Comparison of ENCODE assay signal across 8 cellular contexts in genomic region chr12:51392556-51393237, GRCh38. TPM values are rescaled to one million over a fixed set of nuclear protein-coding genes. Genes with fewer than 3 reads are reported as not detected.
DNase-seq lines count a peak whose midpoint lies in the region; ATAC-seq and TF ChIP-seq lines count a peak whose summit lies in the region.

No MANE protein-coding gene starts in this region.

- peaks cover 52% of the 10 kb centered on the region for H3K4me1 Mint-ChIP-seq in WTC11

- H3K27me3 ChIP-seq in GM06990 (replicated peaks; ENCODE audit: control insufficient read depth, insufficient read depth, low read length) = no peaks in the 10 kb centered on the region
- no peaks in the 10 kb centered on the region for H3K27me3 ChIP-seq in H7 (ENCODE audit: control insufficient read depth, insufficient read depth, low read length)
- no peaks in the 10 kb centered on the region for H3K27me3 ChIP-seq in smooth muscle cell (ENCODE audit: low read depth)

- H3K27ac ChIP-seq in smooth muscle cell (ENCODE audit: low read depth) = peak overlapping the region; percentile 1

- H3K27me3 Mint-ChIP-seq in WTC11 (ENCODE audit: low read depth) = no peaks in the 10 kb centered on the region

- H3K4me3 ChIP-seq in GM06990 (replicated peaks; ENCODE audit: low read depth, low read length) (peak overlapping the region; percentile 81), H7 (ENCODE audit: insufficient read depth, low read depth, low read length) (peak overlapping the region; percentile 82), smooth muscle cell (peak overlapping the region; percentile 69)

- WGBS in smooth muscle cell (ENCODE audit: low lambda C conversion rate) = 23% methylated on average over 20 of the region's 22 CpGs

- peak overlapping the region; percentile 96 for H3K4me2 ChIP-seq in smooth muscle cell

- no peaks in the 10 kb centered on the region for H4K20me1 ChIP-seq in smooth muscle cell (ENCODE audit: low read depth)

- peaks cover 10% of the 10 kb centered on the region; the same call in 1 of the 2 replicates for H3K36me3 Mint-ChIP-seq in WTC11

- H3K27ac Mint-ChIP-seq in WTC11 = peak overlapping the region; percentile 71; the same call in 1 of the 2 replicates

- H3K4me1 ChIP-seq in smooth muscle cell (ENCODE audit: low read depth) = no peaks in the 10 kb centered on the region

- H3K9me3 ChIP-seq in smooth muscle cell (replicated peaks; ENCODE audit: low read depth) = no peaks in the 10 kb centered on the region

- no peak for TF ChIP-seq CTCF in GM06990 (IDR thresholded peaks at IDR 0.05; ENCODE audit: insufficient read depth, low read length, poor library complexity, severe bottlenecking)
- no peak for TF ChIP-seq CTCF in WTC11 (IDR thresholded peaks at IDR 0.05)
- TF ChIP-seq CTCF in smooth muscle cell (IDR thresholded peaks at IDR 0.05; ENCODE audit: borderline replicate concordance, insufficient read depth, poor library complexity, severe bottlenecking) = no peak

- H3K36me3 ChIP-seq in GM06990 (ENCODE audit: control insufficient read depth, insufficient read depth, low read length) (no peaks in the 10 kb centered on the region), H7 (replicated peaks; ENCODE audit: control insufficient read depth, insufficient read depth, low read length) (peaks cover 2% of the 10 kb centered on the region), smooth muscle cell (ENCODE audit: low read depth) (no peaks in the 10 kb centered on the region)

- no peaks in the 10 kb centered on the region for H3K79me2 ChIP-seq in smooth muscle cell (ENCODE audit: low read depth)

- H3K9me3 Mint-ChIP-seq in WTC11 = no peaks in the 10 kb centered on the region

- H3K9ac ChIP-seq in smooth muscle cell (ENCODE audit: low read depth) = no peak overlapping the region

- CTCF ChIA-PET in WTC11 (lab: Charles Lee) = interaction anchor here (0.7 to 1.5 kb wide), 4 partner anchors 41 to 269 kb away, joined by 3 to 4 read pairs (median 3); no protein-coding TSS in a partner anchor

- H3K4me3 Mint-ChIP-seq in WTC11 = peak overlapping the region; percentile 86

- POLR2A ChIA-PET in WTC11 (lab: Charles Lee) = no interaction called here

- H3F3A ChIP-seq in smooth muscle cell (ENCODE audit: low read depth) = peaks cover 7% of the 10 kb centered on the region

- H2AFZ ChIP-seq in smooth muscle cell (ENCODE audit: low read depth) = peak overlapping the region; percentile 56

- peak; percentile 73 for DNase-seq in GM06990 (ENCODE audit: extremely low read depth, insufficient read length)
- peak; percentile 77 for DNase-seq in H7
- DNase-seq in WTC11 (ENCODE audit: low spot score) = peak; percentile 57
- peak; percentile 77 for DNase-seq in fibroblast of peridontal ligament (ENCODE audit: extremely low read depth)
- no peak for DNase-seq in smooth muscle cell (lab: John Stamatoyannopoulos, UW; ENCODE audit: unreplicated experiment)
- DNase-seq in NCI-H748 treated with DMSO at 0.1 percent for 48 hours (lab: John Stamatoyannopoulos, UW) = no peak

- ATAC-seq in WTC11 (peak; percentile 26), HG03095 (IDR thresholded peaks at IDR 0.05; ENCODE audit: unreplicated experiment) (no peak), GM18870 (IDR thresholded peaks at IDR 0.05; ENCODE audit: unreplicated experiment) (no peak)

TF ChIP-seq in WTC11, 78 proteins besides CTCF, POLR2A, EP300 and RAD21:
- TF ChIP-seq ZNF512 (CRISPR knock-in tag; IDR thresholded peaks at IDR 0.05; ENCODE audit: borderline replicate concordance) (peak; percentile 84; the same call in 1 of the 2 replicates), SMAD3 (CRISPR knock-in tag; IDR thresholded peaks at IDR 0.05; ENCODE audit: borderline replicate concordance) (no peak)

RNA-seq across cellular contexts. Expression of gene GALNT6, which starts 1.5 kb away (rescaled TPM):
- total RNA-seq in H7 (2014; rRNA removed; shearing (Covaris generic)) = 22.8 and 37.0 TPM in 2 replicates
- 11.0 to 18.3 TPM (median 11.2 TPM) in 3 replicates for total RNA-seq in WTC11 (2021)
- 38.5 and 55.6 TPM in 2 replicates for total RNA-seq in smooth muscle cell
- 7.8 and 31.2 TPM in 2 replicates for polyA plus RNA-seq in smooth muscle cell

RNA-seq across cellular contexts. Expression of gene SLC4A8, which starts 31.9 kb away (rescaled TPM):
- 3.9 and 4.6 TPM in 2 replicates for total RNA-seq in H7 (2014; rRNA removed; shearing (Covaris generic))
- total RNA-seq in WTC11 (2021) (13.1 to 23.5 TPM (median 16.9 TPM) in 3 replicates), smooth muscle cell (2.2 and 5.2 TPM in 2 replicates)
- polyA plus RNA-seq in smooth muscle cell = 1.00 and 1.3 TPM in 2 replicates

RNA-seq across cellular contexts. Expression of gene CELA1, which starts 46.2 kb away (rescaled TPM):
- total RNA-seq in H7 (2014; rRNA removed; shearing (Covaris generic)) = not detected in 2 replicates
- not detected in 3 replicates for total RNA-seq in WTC11 (2021)
- not detected in 2 replicates for total RNA-seq in smooth muscle cell
- not detected in 2 replicates for polyA plus RNA-seq in smooth muscle cell

Comparison
In these comparisons a context has a peak if more than half of its experiments do, and no peak if none do; other contexts are left out.
1. DNase-seq: peak in GM06990 (single experiment), H7 (single experiment), WTC11 (single experiment) and fibroblast of peridontal ligament (single experiment); none in smooth muscle cell (single experiment) and NCI-H748 treated with DMSO at 0.1 percent for 48 hours (single experiment).
2. Peak in every context shown above with its lines, with median percentiles within 50 percentile points of each other: H3K4me3 ChIP-seq.